Comparison of ENCODE assay signal across 12 cellular contexts in the genomic region with DNA sequence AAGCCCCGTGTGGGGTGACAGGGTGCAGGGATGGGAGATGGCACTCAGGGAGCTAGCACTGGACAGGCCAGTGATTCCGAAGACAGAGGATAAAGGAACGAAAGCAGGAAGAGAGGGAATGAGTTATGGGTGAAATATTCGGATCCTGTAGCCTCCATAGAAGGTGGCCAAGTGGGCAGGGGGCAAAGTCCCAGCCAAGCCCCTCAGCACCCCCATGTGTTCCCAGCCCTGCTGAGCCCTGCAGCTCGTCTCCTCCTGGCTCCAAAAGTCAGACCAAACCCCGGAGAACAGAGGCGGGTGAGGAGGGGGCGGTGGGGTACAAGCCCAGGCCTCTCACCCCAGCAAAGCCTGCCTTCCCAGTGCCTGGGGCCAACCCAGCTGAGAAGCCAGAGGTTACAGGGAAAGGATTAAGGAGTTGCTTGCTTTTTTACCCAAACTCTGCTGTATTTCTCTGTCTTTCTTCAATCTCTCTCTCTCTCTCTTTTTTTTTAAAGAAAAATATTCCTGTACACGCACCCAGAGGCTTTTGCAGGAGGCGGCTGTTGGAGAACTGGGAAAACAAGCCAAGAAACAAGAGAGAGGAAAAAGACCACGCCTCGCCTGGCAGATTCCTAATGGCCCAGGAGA. TPM values are rescaled to one million over a fixed set of nuclear protein-coding genes. Genes with fewer than 3 reads are reported as not detected.
A peak's percentile ranks its signal among the peaks of the same experiment; 100 is the strongest.
DNase-seq lines count a peak whose midpoint lies in the region; ATAC-seq and TF ChIP-seq lines count a peak whose summit lies in the region.
"Had no signal": no experiment of that assay in that cellular context is flagged by ENCODE, and none has a peak within 500 bp of the region (broad histone marks: within the 10 kb centered on the region; RNA-seq: fewer than 3 reads in every experiment).

No MANE protein-coding gene starts in this region.

- H3K9ac ChIP-seq in BLaER1, result 0 out of 2 replicates have a peak overlapping the region, but pooled peaks have one; percentile 29
- peak overlapping the region; percentile 66; the same call in 1 of the 2 replicates for H3K9ac ChIP-seq in iPS-20b (ENCODE audit: low read depth, low read length)
- H3K9ac ChIP-seq in Karpas-422 (ENCODE audit: low read length), result no peak overlapping the region

- H3K4me1 ChIP-seq in BLaER1 (peaks cover 16% of the 10 kb centered on the region), body of pancreas (peaks cover 11% of the 10 kb centered on the region), iPS-20b (ENCODE audit: insufficient read depth, low read length) (peaks cover 18% of the 10 kb centered on the region; the same call in 1 of the 2 replicates), Karpas-422 (ENCODE audit: low read length) (no peaks in the 10 kb centered on the region)

- H2AFZ ChIP-seq in Karpas-422 (ENCODE audit: low read length), result no peak overlapping the region

- ATAC-seq in body of pancreas, result peak; percentile 5
- peak; percentile 7 for ATAC-seq in sciatic nerve

- WGBS in body of pancreas, 2 donors, result 59 to 60% methylated on average over 10 to 12 of the region's 12 CpGs

- H3K9me2 ChIP-seq in Karpas-422 (replicated peaks; ENCODE audit: insufficient read depth, low read length), result no peaks in the 10 kb centered on the region

- no peaks in the 10 kb centered on the region for H3K27me3 ChIP-seq in BLaER1
- no peaks in the 10 kb centered on the region for H3K27me3 ChIP-seq in body of pancreas
- no peaks in the 10 kb centered on the region for H3K27me3 ChIP-seq in iPS-20b (ENCODE audit: insufficient read depth, low read length)
- no peaks in the 10 kb centered on the region for H3K27me3 ChIP-seq in Karpas-422 (ENCODE audit: low read length)
- H3K27me3 ChIP-seq: foreskin keratinocyte had no signal

- DNase-seq in body of pancreas (peak in 1 of 4 donors; percentile 63), sciatic nerve (ENCODE audit: low spot score) (peak; percentile 64), Karpas-422 (no peak), DMS153 treated with DMSO at 0.1 percent for 48 hours (lab: John Stamatoyannopoulos, UW; ENCODE audit: unreplicated experiment) (no peak), D341Med (ENCODE audit: low spot score) (no peak), activated T-cell treated with anti-CD3 and anti-CD28 coated beads for 4 hours (no peak)
- DNase-seq: activated T-cell treated with anti-CD3 and anti-CD28 coated beads, Interleukin-2, amount 50 U/mL, for 48 hours; foreskin keratinocyte; NCI-H1048; stimulated activated CD4-positive, alpha-beta T cell treated with anti-CD3 and anti-CD28 coated beads, Interleukin-12 subunit alpha, Interleukin-12 subunit beta, amount 100 ng/mL, for 4 hours had no signal

- no peak overlapping the region for H3K4me3 ChIP-seq in BLaER1
- no peak overlapping the region for H3K4me3 ChIP-seq in body of pancreas
- no peak overlapping the region for H3K4me3 ChIP-seq in iPS-20b (ENCODE audit: low read length)
- no peak overlapping the region for H3K4me3 ChIP-seq in Karpas-422 (ENCODE audit: low read length)

- H3K4me2 ChIP-seq in BLaER1 (no peak overlapping the region), Karpas-422 (ENCODE audit: low read depth, low read length, poor library complexity, severe bottlenecking) (no peak overlapping the region)

- H3K9me3 ChIP-seq in BLaER1 (no peaks in the 10 kb centered on the region), body of pancreas (no peaks in the 10 kb centered on the region), iPS-20b (ENCODE audit: insufficient read depth, low read depth, low read length) (no peaks in the 10 kb centered on the region), Karpas-422 (ENCODE audit: low read length) (no peaks in the 10 kb centered on the region)

- H3K27ac ChIP-seq in BLaER1 (0 out of 2 replicates have a peak overlapping the region, but pooled peaks have one; percentile 46), body of pancreas (peak overlapping the region in 3 of 4 donors; percentile 62 to 76 (median 69)), iPS-20b (ENCODE audit: low read length) (peak overlapping the region; percentile 39), Karpas-422 (ENCODE audit: low read length) (no peak overlapping the region)

- no peak for TF ChIP-seq POLR2A in body of pancreas (IDR thresholded peaks at IDR 0.05)

- no peaks in the 10 kb centered on the region for H3K79me2 ChIP-seq in Karpas-422 (ENCODE audit: low read length)

- intact Hi-C loops in body of pancreas (cut with DNase I), result no loop called here
- intact Hi-C loops in sciatic nerve (cut with DNase I), result no loop called here

- no peaks in the 10 kb centered on the region for H3K36me3 ChIP-seq in BLaER1
- H3K36me3 ChIP-seq in body of pancreas (replicated peaks in 1 of 2; ENCODE audit: insufficient read depth in 1 of 2, low read depth in 2 of 2), result no peaks in the 10 kb centered on the region
- no peaks in the 10 kb centered on the region for H3K36me3 ChIP-seq in iPS-20b (ENCODE audit: insufficient read depth, low read depth, low read length)
- H3K36me3 ChIP-seq in Karpas-422 (ENCODE audit: insufficient read depth, low read length), result no peaks in the 10 kb centered on the region

- H4K20me1 ChIP-seq in BLaER1, result no peaks in the 10 kb centered on the region
- H4K20me1 ChIP-seq in Karpas-422 (ENCODE audit: insufficient read depth, low read depth, low read length), result no peaks in the 10 kb centered on the region

- no peak for TF ChIP-seq CTCF in body of pancreas (IDR thresholded peaks at IDR 0.05)

RNA-seq across cellular contexts. Expression of a gene that starts 14.1 kb away (rescaled TPM):
- total RNA-seq in body of pancreas (10 to 100 TPM; 28.0 to 36.1 TPM), sciatic nerve (183 TPM)
- total RNA-seq in Karpas-422 (2014; rRNA removed; shearing (Covaris generic); ENCODE audit: low replicate concordance), result 20.2 and 21.7 TPM in 2 replicates
